11 cellular contexts compared by ENCODE assay signal in the genomic region with DNA sequence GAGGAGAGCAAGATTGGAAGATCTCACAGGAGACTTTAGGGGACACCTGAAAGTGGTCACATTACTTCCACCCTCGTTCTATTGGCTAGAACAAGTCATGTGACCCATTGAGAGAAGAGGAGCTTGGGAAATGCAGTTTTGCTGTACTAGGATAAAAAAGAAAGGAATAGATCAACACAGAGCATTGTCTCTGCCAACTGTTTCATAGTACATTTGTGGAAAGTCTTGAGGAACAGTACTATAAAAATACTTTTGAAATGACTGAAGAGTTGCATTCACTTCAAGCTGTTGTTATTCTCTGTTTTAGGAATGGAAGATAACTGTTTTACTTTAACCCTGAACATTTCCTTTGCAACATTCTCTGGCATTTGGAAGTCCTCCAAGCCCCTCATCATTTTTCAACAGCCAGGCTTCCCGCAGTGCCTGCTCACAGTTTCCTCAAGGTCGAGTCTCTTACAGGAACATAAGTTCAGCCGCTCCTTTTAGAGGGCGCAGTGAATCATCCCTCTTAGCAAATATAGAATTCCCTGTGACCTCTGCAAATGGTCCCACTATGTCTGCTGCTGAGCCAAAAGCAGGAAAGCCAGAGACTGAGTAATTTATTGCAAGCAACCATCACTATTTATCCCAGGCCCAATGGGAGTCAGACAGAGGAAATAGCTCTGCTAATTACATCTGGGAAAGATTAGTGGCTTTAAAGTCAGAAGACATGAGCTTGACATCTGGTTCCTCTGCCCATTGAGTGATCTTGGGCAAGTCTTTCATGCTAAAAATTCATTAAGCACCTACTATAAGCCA. TPM values are rescaled to one million over a fixed set of nuclear protein-coding genes. Genes with fewer than 3 reads are reported as not detected.
DNase-seq lines count a peak whose midpoint lies in the region; ATAC-seq and TF ChIP-seq lines count a peak whose summit lies in the region.
"Had no signal": no experiment of that assay in that cellular context is flagged by ENCODE, and none has a peak within 500 bp of the region (broad histone marks: within the 10 kb centered on the region; RNA-seq: fewer than 3 reads in every experiment).

No MANE protein-coding gene starts in this region.

- H3K27me3 ChIP-seq in breast epithelium, result no peaks in the 10 kb centered on the region

- no peak overlapping the region for H3K4me3 ChIP-seq in breast epithelium
- no peak overlapping the region for H3K4me3 ChIP-seq in epithelial cell of proximal tubule (ENCODE audit: low read depth, low read length)

- TF ChIP-seq CTCF in MCF 10A (IDR thresholded peaks at IDR 0.05; ENCODE audit: unreplicated experiment) (no peak), breast epithelium (IDR thresholded peaks at IDR 0.05) (no peak), epithelial cell of proximal tubule (conservative IDR thresholded peaks at IDR 0.05; ENCODE audit: low read depth, low read length) (no peak)

- H3K27ac ChIP-seq in breast epithelium, result peak overlapping the region in 1 of 2 donors; percentile 61

- H3K9me3 Mint-ChIP-seq in MCF 10A (ENCODE audit: unreplicated experiment), result no peaks in the 10 kb centered on the region
- H3K9me3 Mint-ChIP-seq: activated naive CD8-positive, alpha-beta T cell treated with anti-CD3 and anti-CD28 coated beads, Interleukin-2, amount 50 U/mL, for 24 hours; T-helper 2 cell treated with Interferon-gamma antibody and Interleukin-4, amounts not matched to agents 5 μg/mL and 100 μg/mL, for 36 hours had no signal

- intact Hi-C loops in MCF 10A (cut with micrococcal nuclease), result no loop called here
- intact Hi-C loops in breast epithelium (cut with DNase I; ENCODE audit: low total_unique reads), result no loop called here

- BruUV-seq in MCF 10A (replicated peaks; lab: Mats Ljungman, UMichigan), result no TSS peak

- no peaks in the 10 kb centered on the region for H3K9me3 ChIP-seq in breast epithelium

- DNase-seq in MCF 10A (ENCODE audit: unreplicated experiment) (peak; percentile 84), breast epithelium (ENCODE audit: low spot score in 2 of 2) (no peak), epithelial cell of proximal tubule (ENCODE audit: low read depth) (peak; percentile 18), mucosa of gallbladder (ENCODE audit: low spot score) (peak; percentile 60), activated T-cell treated with anti-CD3 and anti-CD28 coated beads for 4 hours (no peak), NCI-H82 (lab: John Stamatoyannopoulos, UW) (no peak), GF-D8 (lab: John Stamatoyannopoulos, UW) (no peak)
- DNase-seq: activated naive CD8-positive, alpha-beta T cell treated with anti-CD3 and anti-CD28 coated beads, Interleukin-2, amount 50 U/mL, for 24 hours had no signal

- no peaks in the 10 kb centered on the region for H3K4me1 ChIP-seq in breast epithelium

- ATAC-seq in GM19324 (IDR thresholded peaks at IDR 0.05; ENCODE audit: low FRiP score, unreplicated experiment), result no peak
- ATAC-seq: activated naive CD8-positive, alpha-beta T cell treated with anti-CD3 and anti-CD28 coated beads, Interleukin-2, amount 50 U/mL, for 24 hours had no signal

- H3K27ac Mint-ChIP-seq in MCF 10A (ENCODE audit: low read depth, unreplicated experiment), result peak overlapping the region; percentile 73
- H3K27ac Mint-ChIP-seq: activated naive CD8-positive, alpha-beta T cell treated with anti-CD3 and anti-CD28 coated beads, Interleukin-2, amount 50 U/mL, for 24 hours; T-helper 2 cell treated with Interferon-gamma antibody and Interleukin-4, amounts not matched to agents 5 μg/mL and 100 μg/mL, for 36 hours had no signal

- CTCF ChIA-PET in MCF 10A (lab: Yijun Ruan, JAX), result interaction anchor here (1.2 kb wide), 1 partner anchor 31 kb away, joined by 5 read pairs; no protein-coding TSS in a partner anchor

- POLR2A ChIA-PET in MCF 10A (lab: Yijun Ruan, JAX), result interaction anchor here (1.2 to 1.3 kb wide), 2 partner anchors 8 to 13 kb away, joined by 3 to 5 read pairs; no protein-coding TSS in a partner anchor

- H3K36me3 Mint-ChIP-seq in MCF 10A (ENCODE audit: insufficient read depth, unreplicated experiment), result no peaks in the 10 kb centered on the region

- no peaks in the 10 kb centered on the region for H3K27me3 Mint-ChIP-seq in MCF 10A (ENCODE audit: insufficient read depth, unreplicated experiment)

- H3K36me3 ChIP-seq in breast epithelium, result no peaks in the 10 kb centered on the region

- TF ChIP-seq POLR2A in breast epithelium (IDR thresholded peaks at IDR 0.05), result no peak

- no peaks in the 10 kb centered on the region for H3K4me1 Mint-ChIP-seq in MCF 10A (ENCODE audit: insufficient read depth, unreplicated experiment)
- H3K4me1 Mint-ChIP-seq: neural crest cell had no signal

- H3K4me3 Mint-ChIP-seq in MCF 10A (ENCODE audit: unreplicated experiment), result no peak overlapping the region
- H3K4me3 Mint-ChIP-seq: activated naive CD8-positive, alpha-beta T cell treated with anti-CD3 and anti-CD28 coated beads, Interleukin-2, amount 50 U/mL, for 24 hours; neural crest cell; T-helper 2 cell treated with Interferon-gamma antibody and Interleukin-4, amounts not matched to agents 5 μg/mL and 100 μg/mL, for 36 hours had no signal

RNA-seq across cellular contexts. Expression of gene MRPL32, which starts 40.7 kb away (rescaled TPM):
- total RNA-seq in MCF 10A (2022) (69.8 and 82.0 TPM in 2 replicates), breast epithelium (10 to 100 TPM; 49.0 to 57.7 (median 51.1) TPM), epithelial cell of proximal tubule (91.7 and 97.2 TPM in 2 replicates), mucosa of gallbladder (41.0 TPM)

RNA-seq across cellular contexts. Expression of gene PSMA2, which starts 40.9 kb away (rescaled TPM):
- total RNA-seq in MCF 10A (2022), result 65.5 and 73.8 TPM in 2 replicates
- 10 to 100 TPM; 52.1 to 69.9 (median 60.2) TPM for total RNA-seq in breast epithelium
- 135 and 162 TPM in 2 replicates for total RNA-seq in epithelial cell of proximal tubule
- 54.2 TPM for total RNA-seq in mucosa of gallbladder

Comparison
In these comparisons a context has a peak if more than half of its experiments do, and no peak if none do; other contexts are left out.
1. DNase-seq: peak in MCF 10A (single experiment), epithelial cell of proximal tubule (single experiment) and mucosa of gallbladder (single experiment); none in breast epithelium (0 of 2), activated T-cell treated with anti-CD3 and anti-CD28 coated beads for 4 hours (single experiment), NCI-H82 (single experiment) and GF-D8 (single experiment).